9 cellular contexts compared by ENCODE assay signal in genomic region chr18:57581301-57581934, GRCh38. TPM values are rescaled to one million over a fixed set of nuclear protein-coding genes. Genes with fewer than 3 reads are reported as not detected.
DNase-seq lines count a peak whose midpoint lies in the region; ATAC-seq and TF ChIP-seq lines count a peak whose summit lies in the region.
"Had no signal": no experiment of that assay in that cellular context is flagged by ENCODE, and none has a peak within 500 bp of the region (broad histone marks: within the 10 kb centered on the region; RNA-seq: fewer than 3 reads in every experiment).

No MANE protein-coding gene starts in this region.

- H3K27me3 ChIP-seq in heart left ventricle, result no peaks in the 10 kb centered on the region
- H3K27me3 ChIP-seq in left ventricle myocardium inferior (ENCODE audit: low read depth), result no peaks in the 10 kb centered on the region
- H3K27me3 ChIP-seq in thymus (ENCODE audit: control insufficient read depth, insufficient read depth), result no peaks in the 10 kb centered on the region
- H3K27me3 ChIP-seq in endodermal cell (ENCODE audit: control insufficient read depth, insufficient read depth, low read length, poor library complexity, severe bottlenecking), result no peaks in the 10 kb centered on the region

- no peaks in the 10 kb centered on the region for H3K27me3 Mint-ChIP-seq in endodermal cell (ENCODE audit: insufficient read depth)

- peaks cover 0 to 52% (median 41%) of the 10 kb centered on the region in 9 donors for H3K36me3 ChIP-seq in heart left ventricle
- peaks cover 46% of the 10 kb centered on the region for H3K36me3 ChIP-seq in left ventricle myocardium inferior
- peaks cover 8% of the 10 kb centered on the region for H3K36me3 ChIP-seq in thymus (ENCODE audit: control insufficient read depth, insufficient read depth)
- H3K36me3 ChIP-seq in endodermal cell (ENCODE audit: control insufficient read depth, insufficient read depth, low read length), result peaks cover 21% of the 10 kb centered on the region

- DNase-seq in heart left ventricle, result no peak
- DNase-seq in left ventricle myocardium inferior, result no peak
- DNase-seq in SIG-M5 treated with dmso at 0.1 percent for 504 hours (lab: John Stamatoyannopoulos, UW; ENCODE audit: unreplicated experiment), result peak; percentile 86
- DNase-seq in endodermal cell, result no peak
- no peak for DNase-seq in DMS 273 (lab: John Stamatoyannopoulos, UW; ENCODE audit: unreplicated experiment)
- DNase-seq in mucosa of gallbladder (ENCODE audit: low spot score), result no peak

- peak overlapping the region in 1 of 12 donors; percentile 66 for H3K27ac ChIP-seq in heart left ventricle
- no peak overlapping the region for H3K27ac ChIP-seq in left ventricle myocardium inferior (replicated peaks)
- peak overlapping the region; percentile 91 for H3K27ac ChIP-seq in thymus (ENCODE audit: low read depth)
- no peak overlapping the region for H3K27ac ChIP-seq in endodermal cell (ENCODE audit: low read depth, low read length)
- H3K27ac ChIP-seq: C4-2B had no signal

- peaks cover 13% of the 10 kb centered on the region for H3K4me1 Mint-ChIP-seq in endodermal cell

- peak in 3 of 4 donors; percentile 12 to 62 (median 61) for ATAC-seq in heart left ventricle
- peak; percentile 90 for ATAC-seq in HG03064 (IDR thresholded peaks at IDR 0.05; ENCODE audit: low read depth, unreplicated experiment)

- no peak for TF ChIP-seq POLR2A in heart left ventricle (IDR thresholded peaks at IDR 0.05)

- H3K9ac ChIP-seq in endodermal cell (ENCODE audit: extremely low read depth, low read length, poor library complexity, severe bottlenecking), result no peak overlapping the region

- H3K27ac Mint-ChIP-seq in endodermal cell, result no peak overlapping the region

- H3K9me3 Mint-ChIP-seq in endodermal cell, result no peaks in the 10 kb centered on the region

- H3K4me1 ChIP-seq in heart left ventricle, result peaks cover 0 to 39% (median 11%) of the 10 kb centered on the region in 12 donors
- peaks cover 19% of the 10 kb centered on the region for H3K4me1 ChIP-seq in left ventricle myocardium inferior
- H3K4me1 ChIP-seq in thymus (ENCODE audit: control insufficient read depth, insufficient read depth, low read length), result peaks cover 50% of the 10 kb centered on the region
- peaks cover 5% of the 10 kb centered on the region for H3K4me1 ChIP-seq in endodermal cell (ENCODE audit: control insufficient read depth, insufficient read depth, low read length)

- WGBS in heart left ventricle, 4 donors, result 84 to 93% (median 86%) methylated on average over 5 of the region's 5 CpGs
- 42% methylated on average over 5 of the region's 5 CpGs for WGBS in thymus
- WGBS in endodermal cell (ENCODE audit: insufficient coverage in 1 of 2, insufficient read length in 1 of 2), 2 experiments, result 89 to 100% methylated on average over 1 to 5 of the region's 5 CpGs

- intact Hi-C loops in heart left ventricle (cut with DNase I) (no loop called here), left ventricle myocardium inferior (cut with micrococcal nuclease) (no loop called here)

- H3K36me3 Mint-ChIP-seq in endodermal cell (ENCODE audit: low read depth), result peaks cover 30% of the 10 kb centered on the region

- no peak for TF ChIP-seq CTCF in heart left ventricle (IDR thresholded peaks at IDR 0.05)
- TF ChIP-seq CTCF in left ventricle myocardium inferior (IDR thresholded peaks at IDR 0.05; ENCODE audit: borderline replicate concordance), result no peak
- no peak for TF ChIP-seq CTCF in endodermal cell (conservative IDR thresholded peaks at IDR 0.05)

- no peak overlapping the region for H3K4me3 Mint-ChIP-seq in endodermal cell

- H3K9me3 ChIP-seq in heart left ventricle (no peaks in the 10 kb centered on the region), left ventricle myocardium inferior (replicated peaks) (no peaks in the 10 kb centered on the region), thymus (ENCODE audit: control insufficient read depth) (no peaks in the 10 kb centered on the region), endodermal cell (ENCODE audit: control insufficient read depth, low read length) (no peaks in the 10 kb centered on the region)

- no peak overlapping the region for H3K4me3 ChIP-seq in heart left ventricle
- no peak overlapping the region for H3K4me3 ChIP-seq in left ventricle myocardium inferior
- H3K4me3 ChIP-seq in thymus (ENCODE audit: low read length), result no peak overlapping the region
- no peak overlapping the region for H3K4me3 ChIP-seq in endodermal cell (ENCODE audit: low read length)

RNA-seq across cellular contexts. Expression of gene FECH, which starts 5.1 kb away (rescaled TPM):
- total RNA-seq in heart left ventricle (10 to 100 TPM; 29.0 to 93.3 (median 50.7) TPM), left ventricle myocardium inferior (37.0 TPM), endodermal cell (10 to 100 TPM; 27.6 to 31.7 TPM), mucosa of gallbladder (20.0 TPM)
- polyA plus RNA-seq in heart left ventricle (10 to 100 TPM in 1 of 2 donors, 1 to 10 TPM in 1; 4.7 to 21.0 TPM), thymus (11.1 TPM)
- 18.6 TPM for polyA plus RNA-seq in endodermal cell (2013, experiment 1 of 2)
- polyA plus RNA-seq in endodermal cell (2013, experiment 2 of 2), result 15.6 TPM

RNA-seq across cellular contexts. Expression of gene NARS1, which starts 40.2 kb away (rescaled TPM):
- total RNA-seq in heart left ventricle (100 to 1,000 TPM in 8 of 9 donors, 10 to 100 TPM in 1; 90.3 to 158 (median 114) TPM), left ventricle myocardium inferior (117 TPM), endodermal cell (100 to 1,000 TPM; 118 to 134 TPM), mucosa of gallbladder (116 TPM)
- polyA plus RNA-seq in heart left ventricle (100 to 1,000 TPM in 1 of 2 donors, 10 to 100 TPM in 1; 69.5 to 138 TPM), thymus (84.9 TPM)
- polyA plus RNA-seq in endodermal cell (2013, experiment 1 of 2), result 109 TPM
- polyA plus RNA-seq in endodermal cell (2013, experiment 2 of 2), result 91.7 TPM
